ENCODE assay signal across 3 cellular contexts in the genomic region with DNA sequence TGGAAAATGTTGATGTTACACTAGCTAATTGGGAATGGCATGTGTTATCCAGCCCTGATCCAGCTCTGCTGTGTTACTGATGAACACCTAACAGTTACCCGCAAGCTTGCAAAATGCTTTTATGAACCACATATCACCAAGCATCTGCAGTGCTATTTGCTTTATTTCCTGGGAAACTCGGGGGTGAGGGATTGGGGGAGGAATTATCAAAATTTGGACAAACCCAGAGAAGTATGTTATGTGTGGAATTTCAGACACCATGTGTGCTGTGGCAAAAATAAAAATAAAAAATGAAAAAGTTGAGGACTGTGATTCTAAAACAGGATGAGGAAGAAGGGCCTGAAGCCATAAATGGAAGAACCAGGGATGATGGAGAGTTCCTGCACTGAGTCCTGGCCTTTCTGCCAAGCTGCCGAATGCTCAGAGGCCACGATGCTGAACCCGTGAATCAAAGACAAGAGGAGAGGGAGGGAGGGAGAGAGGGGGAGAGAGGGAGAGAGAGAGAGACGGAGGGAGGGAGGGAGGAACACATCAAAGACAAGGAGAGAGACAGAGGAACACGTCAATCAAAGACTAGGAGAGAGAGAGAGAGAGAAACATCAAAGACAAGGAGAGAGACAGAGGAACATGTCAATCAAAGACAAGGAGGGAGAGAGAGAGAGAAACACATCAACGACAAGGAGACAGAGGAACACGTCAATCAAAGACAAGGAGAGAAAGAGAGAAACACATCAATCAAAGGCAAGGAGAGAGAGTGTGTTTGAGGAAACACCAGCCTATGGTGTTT.
TF ChIP-seq lines count a peak whose summit lies in the region.

No MANE protein-coding gene starts in this region.

TF ChIP-seq in HEK293, 187 proteins besides CTCF, POLR2A, EP300 and RAD21 (continues in another document):
- TF ChIP-seq ZNF596 (tag by site-specific recombination; IDR thresholded peaks at IDR 0.05) (0 out of 2 replicates have a peak, but pooled peaks have one; percentile 40), ZNF621 (tag by site-specific recombination; IDR thresholded peaks at IDR 0.05) (peak; percentile 65; the same call in 1 of the 2 replicates), ZNF202 (tag by site-specific recombination; IDR thresholded peaks at IDR 0.05; ENCODE audit: borderline replicate concordance) (no peak), ZNF169 (tag by site-specific recombination; IDR thresholded peaks at IDR 0.05) (peak; percentile 86; the same call in 1 of the 2 replicates), ZNF629 (tag by site-specific recombination; IDR thresholded peaks at IDR 0.05) (no peak), ZNF600 (tag by site-specific recombination; IDR thresholded peaks at IDR 0.05) (no peak), ZNF366 (tag by site-specific recombination; conservative IDR thresholded peaks at IDR 0.05) (peak; percentile 79)
- TF ChIP-seq, protein P1, sequence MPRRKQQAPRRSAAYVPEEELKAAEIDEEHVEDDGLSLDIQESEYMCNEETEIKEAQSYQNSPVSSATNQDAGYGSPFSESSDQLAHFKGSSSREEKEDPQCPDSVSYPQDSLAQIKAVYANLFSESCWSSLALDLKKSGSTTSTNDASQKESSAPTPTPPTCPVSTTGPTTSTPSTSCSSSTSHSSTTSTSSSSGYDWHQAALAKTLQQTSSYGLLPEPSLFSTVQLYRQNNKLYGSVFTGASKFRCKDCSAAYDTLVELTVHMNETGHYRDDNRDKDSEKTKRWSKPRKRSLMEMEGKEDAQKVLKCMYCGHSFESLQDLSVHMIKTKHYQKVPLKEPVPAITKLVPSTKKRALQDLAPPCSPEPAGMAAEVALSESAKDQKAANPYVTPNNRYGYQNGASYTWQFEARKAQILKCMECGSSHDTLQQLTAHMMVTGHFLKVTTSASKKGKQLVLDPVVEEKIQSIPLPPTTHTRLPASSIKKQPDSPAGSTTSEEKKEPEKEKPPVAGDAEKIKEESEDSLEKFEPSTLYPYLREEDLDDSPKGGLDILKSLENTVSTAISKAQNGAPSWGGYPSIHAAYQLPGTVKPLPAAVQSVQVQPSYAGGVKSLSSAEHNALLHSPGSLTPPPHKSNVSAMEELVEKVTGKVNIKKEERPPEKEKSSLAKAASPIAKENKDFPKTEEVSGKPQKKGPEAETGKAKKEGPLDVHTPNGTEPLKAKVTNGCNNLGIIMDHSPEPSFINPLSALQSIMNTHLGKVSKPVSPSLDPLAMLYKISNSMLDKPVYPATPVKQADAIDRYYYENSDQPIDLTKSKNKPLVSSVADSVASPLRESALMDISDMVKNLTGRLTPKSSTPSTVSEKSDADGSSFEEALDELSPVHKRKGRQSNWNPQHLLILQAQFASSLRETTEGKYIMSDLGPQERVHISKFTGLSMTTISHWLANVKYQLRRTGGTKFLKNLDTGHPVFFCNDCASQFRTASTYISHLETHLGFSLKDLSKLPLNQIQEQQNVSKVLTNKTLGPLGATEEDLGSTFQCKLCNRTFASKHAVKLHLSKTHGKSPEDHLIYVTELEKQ (tag by site-specific recombination; IDR thresholded peaks at IDR 0.05; ENCODE audit: borderline replicate concordance): peak; percentile 84; the same call in 1 of the 2 replicates
- TF ChIP-seq, protein P2, sequence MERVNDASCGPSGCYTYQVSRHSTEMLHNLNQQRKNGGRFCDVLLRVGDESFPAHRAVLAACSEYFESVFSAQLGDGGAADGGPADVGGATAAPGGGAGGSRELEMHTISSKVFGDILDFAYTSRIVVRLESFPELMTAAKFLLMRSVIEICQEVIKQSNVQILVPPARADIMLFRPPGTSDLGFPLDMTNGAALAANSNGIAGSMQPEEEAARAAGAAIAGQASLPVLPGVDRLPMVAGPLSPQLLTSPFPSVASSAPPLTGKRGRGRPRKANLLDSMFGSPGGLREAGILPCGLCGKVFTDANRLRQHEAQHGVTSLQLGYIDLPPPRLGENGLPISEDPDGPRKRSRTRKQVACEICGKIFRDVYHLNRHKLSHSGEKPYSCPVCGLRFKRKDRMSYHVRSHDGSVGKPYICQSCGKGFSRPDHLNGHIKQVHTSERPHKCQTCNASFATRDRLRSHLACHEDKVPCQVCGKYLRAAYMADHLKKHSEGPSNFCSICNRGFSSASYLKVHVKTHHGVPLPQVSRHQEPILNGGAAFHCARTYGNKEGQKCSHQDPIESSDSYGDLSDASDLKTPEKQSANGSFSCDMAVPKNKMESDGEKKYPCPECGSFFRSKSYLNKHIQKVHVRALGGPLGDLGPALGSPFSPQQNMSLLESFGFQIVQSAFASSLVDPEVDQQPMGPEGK (tag by site-specific recombination; IDR thresholded peaks at IDR 0.05): no peak
- TF ChIP-seq, protein P3, sequence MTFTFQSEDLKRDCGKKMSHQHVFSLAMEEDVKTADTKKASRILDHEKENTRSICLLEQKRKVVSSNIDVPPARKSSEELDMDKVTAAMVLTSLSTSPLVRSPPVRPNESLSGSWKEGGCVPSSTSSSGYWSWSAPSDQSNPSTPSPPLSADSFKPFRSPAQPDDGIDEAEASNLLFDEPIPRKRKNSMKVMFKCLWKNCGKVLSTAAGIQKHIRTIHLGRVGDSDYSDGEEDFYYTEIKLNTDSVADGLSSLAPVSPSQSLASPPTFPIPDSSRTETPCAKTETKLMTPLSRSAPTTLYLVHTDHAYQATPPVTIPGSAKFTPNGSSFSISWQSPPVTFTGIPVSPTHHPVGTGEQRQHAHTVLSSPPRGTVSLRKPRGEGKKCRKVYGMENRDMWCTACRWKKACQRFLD (tag by site-specific recombination; IDR thresholded peaks at IDR 0.05): no peak

TF ChIP-seq in H1, 55 proteins besides CTCF, POLR2A, EP300 and RAD21:
- TF ChIP-seq SP4 (IDR thresholded peaks at IDR 0.05; ENCODE audit: low read length) (no peak), CBX5 (IDR thresholded peaks at IDR 0.05; ENCODE audit: low read depth, low read length) (no peak)

TF ChIP-seq in neural cell, 6 proteins besides CTCF, POLR2A, EP300 and RAD21:
- peak; percentile 41 for TF ChIP-seq POLR2AphosphoS5 (IDR thresholded peaks at IDR 0.05)
- TF ChIP-seq TAF1 (IDR thresholded peaks at IDR 0.05; ENCODE audit: low read depth): no peak
